14 cellular contexts compared by ENCODE assay signal in the genomic region with DNA sequence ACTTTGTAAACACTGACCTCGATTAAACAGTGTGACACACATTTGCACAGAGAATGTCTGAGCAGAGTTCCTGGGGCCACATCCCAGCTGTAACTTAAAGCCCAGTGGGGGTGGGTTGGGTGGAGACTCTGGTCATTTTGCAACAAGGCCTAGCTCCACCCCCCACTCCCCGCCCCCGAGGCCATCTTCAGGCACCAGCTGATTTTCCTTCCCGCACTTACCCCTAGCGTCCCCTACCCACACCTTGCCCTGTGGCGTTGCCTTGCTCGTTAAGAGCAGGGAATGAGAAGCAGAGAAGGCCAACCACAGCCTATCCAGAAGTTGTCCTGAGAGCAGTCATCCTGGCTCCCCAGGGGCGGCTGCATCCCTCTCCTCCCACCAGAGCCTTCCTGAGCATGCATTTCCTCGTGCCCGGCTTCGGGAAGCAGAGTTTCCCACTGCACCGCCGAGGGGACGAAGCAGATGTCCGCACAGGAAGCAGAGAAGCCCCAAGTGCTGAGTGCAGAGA.
DNase-seq lines count a peak whose midpoint lies in the region; ATAC-seq, FAIRE-seq and TF ChIP-seq lines count a peak whose summit lies in the region.
"Had no signal": no experiment of that assay in that cellular context is flagged by ENCODE, and none has a peak within 500 bp of the region (broad histone marks: within the 10 kb centered on the region; RNA-seq: fewer than 3 reads in every experiment).

No MANE protein-coding gene starts in this region.

- peak overlapping the region; percentile 71; the same call in 1 of the 2 replicates for H3K18ac ChIP-seq in H1 (ENCODE audit: extremely low read depth, low read length)

- H4K8ac ChIP-seq in H1 (ENCODE audit: extremely low read depth, insufficient read depth, low read length): no peak overlapping the region

- no peak for TF ChIP-seq POLR2A in H1 (IDR thresholded peaks at IDR 0.05; ENCODE audit: control extremely low read depth in 1 of 2, low read depth in 2 of 2, low read length in 2 of 2)

- H2AFZ ChIP-seq in H1 (ENCODE audit: low read length): no peak overlapping the region

- H3K14ac ChIP-seq in H1 (ENCODE audit: insufficient read length): no peak overlapping the region

- no peak for TF ChIP-seq EP300 in H1 (IDR thresholded peaks at IDR 0.05; ENCODE audit: borderline replicate concordance in 1 of 2, low read depth in 2 of 2, low read length in 2 of 2)

- H2BK5ac ChIP-seq in H1 (ENCODE audit: low read depth, low read length): no peak overlapping the region

- peaks cover 0 to 11% of the 10 kb centered on the region in 2 experiments; a peak in 1 of 4 replicates for H3K79me2 ChIP-seq in H1 (ENCODE audit: control insufficient read depth in 1 of 2, insufficient read depth in 2 of 2, low read length in 2 of 2)

- H3K36me3 ChIP-seq in H1 (ENCODE audit: control insufficient read depth in 2 of 4, insufficient read depth in 4 of 4, low read length in 3 of 4): no peaks in the 10 kb centered on the region
- H3K36me3 ChIP-seq in left lung: no peaks in the 10 kb centered on the region
- H3K36me3 ChIP-seq: MG63 had no signal

- TF ChIP-seq CTCF in H1 (IDR thresholded peaks at IDR 0.05; ENCODE audit: control extremely low read depth in 1 of 3, insufficient read depth in 1 of 3, low read depth in 1 of 3, low read length in 3 of 3) (no peak), left lung (IDR thresholded peaks at IDR 0.05) (no peak), omental fat pad (IDR thresholded peaks at IDR 0.05) (no peak)

- CTCF ChIA-PET in H1 (lab: Charles Lee; ENCODE audit: partially characterized antibody): interaction anchor here (1.0 to 2.9 kb wide), 13 partner anchors 8 to 161 kb away, joined by 3 to 13 read pairs (median 4); no protein-coding TSS in a partner anchor

- peaks cover 8% of the 10 kb centered on the region; the same call in 1 of the 2 replicates for H3K23me2 ChIP-seq in H1 (ENCODE audit: low read depth, low read length)

- H3K9ac ChIP-seq in H1 (replicated peaks in 1 of 4; ENCODE audit: extremely low read depth in 1 of 4, low read depth in 3 of 4, low read length in 3 of 4): no peak overlapping the region

- H3K9me3 ChIP-seq in H1 (ENCODE audit: insufficient read depth in 2 of 2, low read depth in 1 of 2, low read length in 1 of 2) (no peaks in the 10 kb centered on the region), left lung (no peaks in the 10 kb centered on the region)
- H3K9me3 ChIP-seq: MG63 had no signal

- WGBS in H1 (ENCODE audit: extremely low coverage in 1 of 2, insufficient coverage in 1 of 2, insufficient read length in 1 of 2, insufficient replicate concordance in 2 of 2, low coverage in 1 of 2, low lambda C conversion rate in 2 of 2, missing lambda C conversion rate in 1 of 2), 2 experiments: 39% methylated on average over 15 of the region's 15 CpGs; no CpG with 5 or more reads in 1 of the 2 experiments

- H3K4me2 ChIP-seq in H1 (ENCODE audit: insufficient read depth in 1 of 2, low read depth in 2 of 2, low read length in 2 of 2): peak overlapping the region; percentile 16 to 53; a peak in 3 of 4 replicates

- no peak for FAIRE-seq in H1 (lab: Jason Lieb, UNC)

- peaks cover 0 to 32% (median 22%) of the 10 kb centered on the region in 4 experiments; a peak in 6 of 7 replicates for H3K4me1 ChIP-seq in H1 (replicated peaks in 1 of 4; ENCODE audit: control insufficient read depth in 3 of 4, insufficient read depth in 4 of 4, low read length in 3 of 4)
- peaks cover 7 to 9% of the 10 kb centered on the region in 2 donors for H3K4me1 ChIP-seq in left lung

- no peak overlapping the region for H2AK5ac ChIP-seq in H1 (ENCODE audit: low read depth, low read length)

- TF ChIP-seq RAD21 in H1 (IDR thresholded peaks at IDR 0.05 in 1 of 2, conservative IDR thresholded peaks at IDR 0.05 in 1 of 2; ENCODE audit: low read depth in 2 of 2, low read length in 2 of 2): no peak

- POLR2A ChIA-PET in H1 (lab: Charles Lee; ENCODE audit: partially characterized antibody): interaction anchor here (0.7 to 1.6 kb wide), 4 partner anchors 14 to 155 kb away, joined by 3 to 5 read pairs (median 3); no protein-coding TSS in a partner anchor

- H3K27ac ChIP-seq in H1 (ENCODE audit: low read depth, low read length) (0 out of 2 replicates have a peak overlapping the region, but pooled peaks have one; percentile 10), left lung (no peak overlapping the region)
- H3K27ac ChIP-seq: C4-2B had no signal

- no peak overlapping the region for H2BK15ac ChIP-seq in H1 (ENCODE audit: low read length)

- no peaks in the 10 kb centered on the region for H3K27me3 ChIP-seq in H1 (replicated peaks in 1 of 4; ENCODE audit: control insufficient read depth in 3 of 4, extremely low read depth in 1 of 4, insufficient read depth in 3 of 4, low read length in 3 of 4)
- H3K27me3 ChIP-seq in left lung: no peaks in the 10 kb centered on the region
- H3K27me3 ChIP-seq: MG63 had no signal

- H2BK12ac ChIP-seq in H1 (ENCODE audit: low read depth, low read length): no peak overlapping the region

- peak overlapping the region; percentile 2 for H4K5ac ChIP-seq in H1 (ENCODE audit: insufficient read length, low read depth, low read length)

- H4K20me1 ChIP-seq in H1 (replicated peaks in 1 of 2; ENCODE audit: control insufficient read depth in 1 of 2, insufficient read depth in 2 of 2, low read length in 2 of 2): peaks cover 4 to 15% of the 10 kb centered on the region in 2 experiments

- H2BK20ac ChIP-seq in H1 (ENCODE audit: low read length): no peak overlapping the region

- peak; percentile 61 for DNase-seq in Right ventricle myocardium superior
- DNase-seq in cardiac septum (ENCODE audit: low spot score): no peak
- no peak for DNase-seq in H1 (ENCODE audit: low read depth in 1 of 2, low spot score in 2 of 2)
- DNase-seq in left lung: peak in 1 of 2 donors; percentile 36
- no peak for DNase-seq in omental fat pad (ENCODE audit: low spot score)
- DNase-seq in HUDEP-2 (lab: John Stamatoyannopoulos, UW; ENCODE audit: unreplicated experiment in 76 of 76): no peak
- no peak for DNase-seq in NCI-H1694 (lab: John Stamatoyannopoulos, UW)
- DNase-seq in stimulated activated CD4-positive, alpha-beta T cell treated with anti-CD3 and anti-CD28 coated beads, Interleukin-1b, Interleukin-23, amount 100 ng/mL, for 48 hours: no peak
- DNase-seq: effector CD8-positive, alpha-beta T cell; MG63; stimulated activated CD4-positive, alpha-beta T cell treated with anti-CD3 and anti-CD28 coated beads, Interleukin-12 subunit alpha, Interleukin-12 subunit beta, amount 100 ng/mL, for 4 hours; stimulated activated naive CD4-positive, alpha-beta T cell treated with Interleukin-2 at 50 U/mL for 16 hours had no signal

- H3K79me1 ChIP-seq in H1 (ENCODE audit: low read depth, low read length): peaks cover 14% of the 10 kb centered on the region

- peak overlapping the region; percentile 17 for H4K91ac ChIP-seq in H1 (replicated peaks; ENCODE audit: insufficient read length, low read length)

- no peak overlapping the region for H3K56ac ChIP-seq in H1 (replicated peaks; ENCODE audit: insufficient read length, low read depth, low read length)

- no peak overlapping the region for H3K4ac ChIP-seq in H1 (replicated peaks; ENCODE audit: insufficient read length, low read depth, low read length)

- H2BK120ac ChIP-seq in H1 (replicated peaks; ENCODE audit: low read depth, low read length): no peak overlapping the region

- ATAC-seq in Right ventricle myocardium superior (ENCODE audit: poor library complexity) (peak; percentile 64), left lung (peak; percentile 51), omental fat pad (ENCODE audit: low FRiP score) (no peak)
- ATAC-seq: activated T-helper 17 cell treated with anti-CD3 and anti-CD28 coated beads, Interleukin-2, amount 50 U/mL, for 72 hours had no signal

- intact Hi-C loops in Right ventricle myocardium superior (cut with DNase I) (no loop called here), cardiac septum (cut with DNase I) (no loop called here), left lung (cut with DNase I) (no loop called here)

- H3K23ac ChIP-seq in H1 (ENCODE audit: insufficient read length): no peak overlapping the region

- H3K4me3 ChIP-seq in H1 (ENCODE audit: extremely low read depth in 1 of 4, insufficient read depth in 2 of 4, low read depth in 3 of 4, low read length in 4 of 4): no peak overlapping the region
- H3K4me3 ChIP-seq in left lung: no peak overlapping the region
- H3K4me3 ChIP-seq: MG63 had no signal

TF ChIP-seq in H1, 55 proteins besides CTCF, POLR2A, EP300 and RAD21 (continues in another document):
- TF ChIP-seq, protein P1, sequence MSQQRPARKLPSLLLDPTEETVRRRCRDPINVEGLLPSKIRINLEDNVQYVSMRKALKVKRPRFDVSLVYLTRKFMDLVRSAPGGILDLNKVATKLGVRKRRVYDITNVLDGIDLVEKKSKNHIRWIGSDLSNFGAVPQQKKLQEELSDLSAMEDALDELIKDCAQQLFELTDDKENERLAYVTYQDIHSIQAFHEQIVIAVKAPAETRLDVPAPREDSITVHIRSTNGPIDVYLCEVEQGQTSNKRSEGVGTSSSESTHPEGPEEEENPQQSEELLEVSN (IDR thresholded peaks at IDR 0.05): peak; percentile 85
- TF ChIP-seq SIN3A (conservative IDR thresholded peaks at IDR 0.05 in 1 of 2, IDR thresholded peaks at IDR 0.05 in 1 of 2; ENCODE audit: low read depth in 1 of 2, low read length in 2 of 2): peak in 1 of 2 experiments; percentile 37; a peak in 1 of 4 replicates
- no peak for TF ChIP-seq BCL11A (IDR thresholded peaks at IDR 0.05; ENCODE audit: low read depth in 2 of 2, low read length in 2 of 2)
- 0 out of 2 replicates have a peak, but pooled peaks have one; percentile 58 for TF ChIP-seq RBBP5 (IDR thresholded peaks at IDR 0.05; ENCODE audit: borderline replicate concordance, low read depth, low read length)
- TF ChIP-seq, protein P2, sequence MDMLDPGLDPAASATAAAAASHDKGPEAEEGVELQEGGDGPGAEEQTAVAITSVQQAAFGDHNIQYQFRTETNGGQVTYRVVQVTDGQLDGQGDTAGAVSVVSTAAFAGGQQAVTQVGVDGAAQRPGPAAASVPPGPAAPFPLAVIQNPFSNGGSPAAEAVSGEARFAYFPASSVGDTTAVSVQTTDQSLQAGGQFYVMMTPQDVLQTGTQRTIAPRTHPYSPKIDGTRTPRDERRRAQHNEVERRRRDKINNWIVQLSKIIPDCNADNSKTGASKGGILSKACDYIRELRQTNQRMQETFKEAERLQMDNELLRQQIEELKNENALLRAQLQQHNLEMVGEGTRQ (IDR thresholded peaks at IDR 0.05; ENCODE audit: low read length): no peak
- no peak for TF ChIP-seq POU5F1 (IDR thresholded peaks at IDR 0.05; ENCODE audit: low read depth, low read length)
- TF ChIP-seq, protein P3, sequence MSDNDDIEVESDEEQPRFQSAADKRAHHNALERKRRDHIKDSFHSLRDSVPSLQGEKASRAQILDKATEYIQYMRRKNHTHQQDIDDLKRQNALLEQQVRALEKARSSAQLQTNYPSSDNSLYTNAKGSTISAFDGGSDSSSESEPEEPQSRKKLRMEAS (IDR thresholded peaks at IDR 0.05): peak; percentile 70
- TF ChIP-seq TAF7 (optimal IDR thresholded peaks at IDR 0.05; ENCODE audit: borderline replicate concordance, low read depth, low read length): no peak
- TF ChIP-seq SP2 (IDR thresholded peaks at IDR 0.05; ENCODE audit: low read length): no peak
- TF ChIP-seq GABPA (IDR thresholded peaks at IDR 0.05; ENCODE audit: borderline replicate concordance, insufficient read depth, low read length): no peak
- TF ChIP-seq KDM5A (IDR thresholded peaks at IDR 0.05; ENCODE audit: low read length): no peak
